ENCODE assay signal across 8 cellular contexts in genomic region chr17:7558544-7559306, GRCh38. TPM values are rescaled to one million over a fixed set of nuclear protein-coding genes. Genes with fewer than 3 reads are reported as not detected.
DNase-seq lines count a peak whose midpoint lies in the region; ATAC-seq, FAIRE-seq and TF ChIP-seq lines count a peak whose summit lies in the region.

A gene with protein sequence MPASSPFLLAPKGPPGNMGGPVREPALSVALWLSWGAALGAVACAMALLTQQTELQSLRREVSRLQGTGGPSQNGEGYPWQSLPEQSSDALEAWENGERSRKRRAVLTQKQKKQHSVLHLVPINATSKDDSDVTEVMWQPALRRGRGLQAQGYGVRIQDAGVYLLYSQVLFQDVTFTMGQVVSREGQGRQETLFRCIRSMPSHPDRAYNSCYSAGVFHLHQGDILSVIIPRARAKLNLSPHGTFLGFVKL (plus strand): TSS chr17:7558750. CDS start chr17:7559040, 290 bp downstream.

- no CpG with 5 or more reads among the region's 16 CpGs for WGBS in mesendoderm (ENCODE audit: extremely low coverage, insufficient coverage, low lambda C conversion rate)

- H4K8ac ChIP-seq in mesendoderm (ENCODE audit: low read depth, low read length) = no peak within 1 kb of the TSS

- no peaks in the 10 kb centered on the region for H3K9me3 ChIP-seq in vagina

- no peak for DNase-seq in natural killer cell treated with Interleukin-12 subunit alpha and Interleukin-12 subunit beta and Interleukin-15 and Interleukin-18, amount 100 ng/mL, for 72 hours (ENCODE audit: low spot score)
- no peak for DNase-seq in natural killer cell
- DNase-seq in bronchial epithelial cell (ENCODE audit: low read depth) = no peak
- DNase-seq in mesendoderm = no peak
- peak in 1 of 2 donors; percentile 87 for DNase-seq in vagina (ENCODE audit: extremely low spot score in 2 of 2)
- no peak for DNase-seq in HEK293T (ENCODE audit: extremely low spot score)
- no peak for DNase-seq in EL

- H3K18ac ChIP-seq in mesendoderm (ENCODE audit: low read length) = no peak within 1 kb of the TSS

- H3K27me3 Mint-ChIP-seq in natural killer cell treated with Interleukin-12 subunit alpha and Interleukin-12 subunit beta and Interleukin-15 and Interleukin-18, amount 100 ng/mL, for 72 hours = no peaks in the 10 kb centered on the region
- H3K27me3 Mint-ChIP-seq in natural killer cell (ENCODE audit: low read depth in 2 of 2) = no peaks in the 10 kb centered on the region

- H2AK5ac ChIP-seq in mesendoderm (ENCODE audit: low read length) = no peak within 1 kb of the TSS

- intact Hi-C loops in natural killer cell (cut with micrococcal nuclease) = loop anchor here (1.0 kb wide), 1 partner anchor 15 kb away; no protein-coding TSS in a partner anchor
- intact Hi-C loops in vagina (cut with DNase I) = loop anchor here (5.0 kb wide), 1 partner anchor 121 kb away; the partner anchor contains the start of genes FGF11 and TMEM102

- H3K27ac Mint-ChIP-seq in natural killer cell treated with Interleukin-12 subunit alpha and Interleukin-12 subunit beta and Interleukin-15 and Interleukin-18, amount 100 ng/mL, for 72 hours = peak within 1 kb of the TSS; percentile 80 to 84
- peak within 1 kb of the TSS in 1 of 2 donors; percentile 75 for H3K27ac Mint-ChIP-seq in natural killer cell

- H2BK5ac ChIP-seq in mesendoderm (ENCODE audit: low read length) = no peak within 1 kb of the TSS

- CTCF ChIA-PET in HEK293T (lab: Yijun Ruan, JAX) = no interaction called here

- TF ChIP-seq CTCF in natural killer cell (IDR thresholded peaks at IDR 0.05) = no peak
- no peak for TF ChIP-seq CTCF in bronchial epithelial cell (IDR thresholded peaks at IDR 0.05; ENCODE audit: insufficient read depth, low read length, severe bottlenecking)
- TF ChIP-seq CTCF in vagina (IDR thresholded peaks at IDR 0.05) = no peak

- H3K4me3 ChIP-seq in bronchial epithelial cell (ENCODE audit: low read depth, low read length) (peak within 1 kb of the TSS; percentile 26), mesendoderm (ENCODE audit: low read length) (no peak within 1 kb of the TSS), vagina (peak within 1 kb of the TSS; percentile 26 to 70)

- H3K4me2 ChIP-seq in mesendoderm (ENCODE audit: low read length) = no peak within 1 kb of the TSS

- peak within 1 kb of the TSS; percentile 45 for H3K4me3 Mint-ChIP-seq in natural killer cell treated with Interleukin-12 subunit alpha and Interleukin-12 subunit beta and Interleukin-15 and Interleukin-18, amount 100 ng/mL, for 72 hours
- H3K4me3 Mint-ChIP-seq in natural killer cell = no peak within 1 kb of the TSS

- no peak within 1 kb of the TSS for H2BK15ac ChIP-seq in mesendoderm (replicated peaks; ENCODE audit: low read depth)

- H3K9me3 Mint-ChIP-seq in natural killer cell treated with Interleukin-12 subunit alpha and Interleukin-12 subunit beta and Interleukin-15 and Interleukin-18, amount 100 ng/mL, for 72 hours = no peaks in the 10 kb centered on the region
- no peaks in the 10 kb centered on the region for H3K9me3 Mint-ChIP-seq in natural killer cell

- no peaks in the 10 kb centered on the region for H3K36me3 ChIP-seq in bronchial epithelial cell (ENCODE audit: control insufficient read depth, insufficient read depth, low read length)
- H3K36me3 ChIP-seq in mesendoderm (ENCODE audit: control insufficient read depth, insufficient read depth, low read length) = no peaks in the 10 kb centered on the region
- peaks cover 0 to 5% of the 10 kb centered on the region in 2 donors for H3K36me3 ChIP-seq in vagina

- POLR2A ChIA-PET in HEK293T (lab: Yijun Ruan, JAX) = interaction anchor here (1.7 to 3.0 kb wide), 2 partner anchors 25 to 205 kb away, joined by 6 to 11 read pairs; partner anchors contain the start of gene MPDU1

- H3K79me1 ChIP-seq in mesendoderm (ENCODE audit: low read length) = peaks cover 7% of the 10 kb centered on the region

- TF ChIP-seq POLR2A in vagina (IDR thresholded peaks at IDR 0.05) = no peak

- FAIRE-seq in bronchial epithelial cell (lab: Jason Lieb, UNC) = no peak

- H3K23ac ChIP-seq in mesendoderm (ENCODE audit: low read length) = no peak within 1 kb of the TSS

- ATAC-seq in natural killer cell treated with Interleukin-12 subunit alpha and Interleukin-12 subunit beta and Interleukin-15 and Interleukin-18, amount 100 ng/mL, for 72 hours = no peak
- no peak for ATAC-seq in natural killer cell
- ATAC-seq in GM18909 (IDR thresholded peaks at IDR 0.05; ENCODE audit: poor library complexity, unreplicated experiment) = no peak

- H3K27ac ChIP-seq in mesendoderm (ENCODE audit: low read depth, low read length) (no peak within 1 kb of the TSS), vagina (peak within 1 kb of the TSS; percentile 88)

- peaks cover 7% of the 10 kb centered on the region for H3K4me1 ChIP-seq in mesendoderm (ENCODE audit: control insufficient read depth, low read depth, low read length)
- H3K4me1 ChIP-seq in vagina = peaks cover 61% of the 10 kb centered on the region

- peaks cover 14% of the 10 kb centered on the region for H3K79me2 ChIP-seq in mesendoderm (ENCODE audit: control insufficient read depth, insufficient read depth, low read length)

- no peaks in the 10 kb centered on the region for H3K27me3 ChIP-seq in bronchial epithelial cell (ENCODE audit: control insufficient read depth, insufficient read depth, low read length)
- H3K27me3 ChIP-seq in mesendoderm (ENCODE audit: insufficient read depth, low read length, poor library complexity) = no peaks in the 10 kb centered on the region
- no peaks in the 10 kb centered on the region for H3K27me3 ChIP-seq in vagina

- H3K36me3 Mint-ChIP-seq in natural killer cell treated with Interleukin-12 subunit alpha and Interleukin-12 subunit beta and Interleukin-15 and Interleukin-18, amount 100 ng/mL, for 72 hours = no peaks in the 10 kb centered on the region
- no peaks in the 10 kb centered on the region for H3K36me3 Mint-ChIP-seq in natural killer cell

- peak within 1 kb of the TSS; percentile 25 for H3K9ac ChIP-seq in mesendoderm (ENCODE audit: low read length)

- H3K4ac ChIP-seq in mesendoderm (ENCODE audit: low read depth, low read length) = no peak within 1 kb of the TSS

- H4K5ac ChIP-seq in mesendoderm (ENCODE audit: low read length) = no peak within 1 kb of the TSS

- peaks cover 46 to 48% of the 10 kb centered on the region in 2 donors for H3K4me1 Mint-ChIP-seq in natural killer cell treated with Interleukin-12 subunit alpha and Interleukin-12 subunit beta and Interleukin-15 and Interleukin-18, amount 100 ng/mL, for 72 hours (ENCODE audit: low read depth in 2 of 2)
- H3K4me1 Mint-ChIP-seq in natural killer cell = peaks cover 31 to 52% of the 10 kb centered on the region in 2 donors

- H2BK120ac ChIP-seq in mesendoderm (ENCODE audit: low read depth, low read length) = no peak within 1 kb of the TSS

- peak within 1 kb of the TSS; percentile 73 for H3K56ac ChIP-seq in mesendoderm (ENCODE audit: low read length)

TF ChIP-seq in HEK293T, 16 proteins besides CTCF, POLR2A, EP300 and RAD21:
- TF ChIP-seq FOXA1 (IDR thresholded peaks at IDR 0.05) (no peak), TARDBP (IDR thresholded peaks at IDR 0.05) (no peak), BHLHE40 (IDR thresholded peaks at IDR 0.05; ENCODE audit: borderline replicate concordance) (no peak), ZNF384 (IDR thresholded peaks at IDR 0.05) (no peak), HDGF (IDR thresholded peaks at IDR 0.05; ENCODE audit: borderline replicate concordance) (no peak), FOXM1 (IDR thresholded peaks at IDR 0.05; ENCODE audit: borderline replicate concordance) (no peak), FOXK2 (IDR thresholded peaks at IDR 0.05) (no peak), SUZ12 (IDR thresholded peaks at IDR 0.05) (no peak), CTBP1 (IDR thresholded peaks at IDR 0.05; ENCODE audit: borderline replicate concordance) (no peak), L3MBTL2 (conservative IDR thresholded peaks at IDR 0.05) (no peak), LEF1 (IDR thresholded peaks at IDR 0.05; ENCODE audit: borderline replicate concordance) (no peak), ARNT (IDR thresholded peaks at IDR 0.05) (no peak), ELF4 (IDR thresholded peaks at IDR 0.05) (no peak)
- TF ChIP-seq, protein P1, sequence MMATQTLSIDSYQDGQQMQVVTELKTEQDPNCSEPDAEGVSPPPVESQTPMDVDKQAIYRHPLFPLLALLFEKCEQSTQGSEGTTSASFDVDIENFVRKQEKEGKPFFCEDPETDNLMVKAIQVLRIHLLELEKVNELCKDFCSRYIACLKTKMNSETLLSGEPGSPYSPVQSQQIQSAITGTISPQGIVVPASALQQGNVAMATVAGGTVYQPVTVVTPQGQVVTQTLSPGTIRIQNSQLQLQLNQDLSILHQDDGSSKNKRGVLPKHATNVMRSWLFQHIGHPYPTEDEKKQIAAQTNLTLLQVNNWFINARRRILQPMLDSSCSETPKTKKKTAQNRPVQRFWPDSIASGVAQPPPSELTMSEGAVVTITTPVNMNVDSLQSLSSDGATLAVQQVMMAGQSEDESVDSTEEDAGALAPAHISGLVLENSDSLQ (IDR thresholded peaks at IDR 0.05) = no peak

RNA-seq across cellular contexts. Expression of the gene that starts here (rescaled TPM):
- total RNA-seq in natural killer cell treated with Interleukin-12 subunit alpha and Interleukin-12 subunit beta and Interleukin-15 and Interleukin-18, amount 100 ng/mL, for 72 hours = 1 to 10 TPM; 3.1 to 6.8 TPM
- total RNA-seq in natural killer cell (10 to 100 TPM in 1 of 3 donors, 1 to 10 TPM in 2; 2.7 to 11.1 (median 2.7) TPM), bronchial epithelial cell (2.6 and 3.7 TPM in 2 replicates), vagina (20.1 TPM)
- 1.1 TPM for polyA plus RNA-seq in mesendoderm (2013, experiment 1 of 2)
- 0.92 TPM for polyA plus RNA-seq in mesendoderm (2013, experiment 2 of 2)
